ENCODE assay signal across 16 cellular contexts in the genomic region with DNA sequence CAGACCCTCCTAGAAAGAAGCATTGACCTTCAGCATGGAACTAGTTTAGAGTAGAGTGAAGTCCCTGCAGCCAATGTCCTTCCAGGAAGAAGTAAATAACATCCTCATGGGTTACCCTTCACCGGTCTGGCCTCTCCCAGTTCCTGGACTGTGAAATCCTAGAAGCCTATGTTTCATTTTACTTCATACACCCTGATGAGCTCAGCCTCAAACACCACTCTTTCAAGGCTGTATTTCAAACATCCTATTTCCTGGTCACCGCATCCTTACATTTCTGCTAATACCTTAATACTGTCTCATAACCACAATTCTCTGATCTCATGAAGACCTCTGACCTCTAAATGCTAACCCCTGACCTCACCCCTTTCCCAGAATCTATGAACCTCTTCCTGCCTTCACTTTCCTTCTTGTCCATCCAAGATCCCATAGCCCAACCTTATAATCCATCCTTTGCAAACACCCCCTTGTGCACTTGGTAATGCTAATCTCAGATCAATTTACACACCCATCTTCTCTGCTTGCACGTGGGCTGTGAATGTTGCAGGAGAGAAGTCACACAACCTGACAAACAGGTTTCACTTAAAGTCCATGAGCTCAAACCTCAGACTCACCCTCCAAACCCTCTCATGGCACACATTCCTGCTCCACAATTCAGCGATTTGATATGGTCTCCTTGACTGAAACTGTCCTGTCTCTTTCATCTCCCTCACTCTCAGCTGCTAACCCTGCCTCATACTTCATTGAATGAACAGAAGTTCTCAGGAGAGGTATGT. TPM values are rescaled to one million over a fixed set of nuclear protein-coding genes. Genes with fewer than 3 reads are reported as not detected.
DNase-seq lines count a peak whose midpoint lies in the region; ATAC-seq and TF ChIP-seq lines count a peak whose summit lies in the region.
"Had no signal": no experiment of that assay in that cellular context is flagged by ENCODE, and none has a peak within 500 bp of the region (broad histone marks: within the 10 kb centered on the region; RNA-seq: fewer than 3 reads in every experiment).

No MANE protein-coding gene starts in this region.

- POLR2A ChIA-PET in MCF 10A (lab: Yijun Ruan, JAX), result interaction anchor here (0.6 to 1.2 kb wide), 3 partner anchors 13 to 1605 kb away, joined by 3 read pairs; no protein-coding TSS in a partner anchor
- POLR2A ChIA-PET in PC-3 (lab: Charles Lee; ENCODE audit: unreplicated experiment), result interaction anchor here (0.5 kb wide), 1 partner anchor 12 kb away, joined by 3 read pairs; no protein-coding TSS in a partner anchor
- POLR2A ChIA-PET in HEK293T (lab: Yijun Ruan, JAX), result no interaction called here

- no peaks in the 10 kb centered on the region for H3K27me3 ChIP-seq in breast epithelium
- H3K27me3 ChIP-seq in PC-3 (ENCODE audit: low read length), result no peaks in the 10 kb centered on the region
- H3K27me3 ChIP-seq: MG63 had no signal

- no peaks in the 10 kb centered on the region for H3K36me3 Mint-ChIP-seq in MCF 10A (ENCODE audit: insufficient read depth, unreplicated experiment)
- no peaks in the 10 kb centered on the region for H3K36me3 Mint-ChIP-seq in type B pancreatic cell
- H3K36me3 Mint-ChIP-seq: T-cell had no signal

- H3K27ac Mint-ChIP-seq in MCF 10A (ENCODE audit: low read depth, unreplicated experiment), result no peak overlapping the region
- H3K27ac Mint-ChIP-seq in type B pancreatic cell, result peak overlapping the region; percentile 93
- H3K27ac Mint-ChIP-seq: activated naive CD4-positive, alpha-beta T cell treated with anti-CD3 and anti-CD28 coated beads for 36 hours; T-cell had no signal

- H3K27ac ChIP-seq in breast epithelium (peak overlapping the region; percentile 25 to 65), PC-3 (ENCODE audit: low read length) (peak overlapping the region; percentile 74)
- H3K27ac ChIP-seq: HL-60, parathyroid adenoma had no signal

- DNase-seq in breast epithelium (ENCODE audit: low spot score in 2 of 2), result peak in 1 of 2 donors; percentile 39
- no peak for DNase-seq in MCF 10A (ENCODE audit: unreplicated experiment)
- peak; percentile 89 for DNase-seq in PC-3
- peak; percentile 16 for DNase-seq in glomerular visceral epithelial cell (ENCODE audit: extremely low spot score)
- DNase-seq in type B pancreatic cell (ENCODE audit: extremely low spot score, unreplicated experiment), result no peak
- no peak for DNase-seq in HEK293T (ENCODE audit: extremely low spot score)
- DNase-seq: ACHN; activated naive CD4-positive, alpha-beta T cell treated with anti-CD3 and anti-CD28 coated beads for 36 hours; COR-L47; MG63; NCI-H2227 treated with DMSO at 0.1 percent for 48 hours; T-cell had no signal

- intact Hi-C loops in breast epithelium (cut with DNase I; ENCODE audit: low total_unique reads) (no loop called here), MCF 10A (cut with micrococcal nuclease) (no loop called here), PC-3 (cut with micrococcal nuclease) (no loop called here)

- TF ChIP-seq CTCF in breast epithelium (IDR thresholded peaks at IDR 0.05) (no peak), MCF 10A (IDR thresholded peaks at IDR 0.05; ENCODE audit: unreplicated experiment) (no peak), PC-3 (conservative IDR thresholded peaks at IDR 0.05; ENCODE audit: low read depth, low read length) (no peak), type B pancreatic cell (conservative IDR thresholded peaks at IDR 0.05) (no peak)

- ATAC-seq in PC-3 (peak; percentile 84), GM19455 (IDR thresholded peaks at IDR 0.05; ENCODE audit: unreplicated experiment) (no peak), GM21619 (IDR thresholded peaks at IDR 0.05; ENCODE audit: unreplicated experiment) (no peak)
- ATAC-seq: T-cell had no signal

- H3K9me3 Mint-ChIP-seq in MCF 10A (ENCODE audit: unreplicated experiment) (no peaks in the 10 kb centered on the region), type B pancreatic cell (peaks cover 12% of the 10 kb centered on the region)
- H3K9me3 Mint-ChIP-seq: activated naive CD4-positive, alpha-beta T cell treated with anti-CD3 and anti-CD28 coated beads for 36 hours had no signal

- H3K4me1 Mint-ChIP-seq in MCF 10A (ENCODE audit: insufficient read depth, unreplicated experiment) (no peaks in the 10 kb centered on the region), type B pancreatic cell (ENCODE audit: unreplicated experiment) (peaks cover 5% of the 10 kb centered on the region)
- H3K4me1 Mint-ChIP-seq: T-cell had no signal

- H2AFZ ChIP-seq in PC-3 (ENCODE audit: low read length), result peak overlapping the region; percentile 54
- H2AFZ ChIP-seq: parathyroid adenoma had no signal

- no peaks in the 10 kb centered on the region for H3K9me2 ChIP-seq in PC-3 (replicated peaks; ENCODE audit: low read length)

- CTCF ChIA-PET in MCF 10A (lab: Yijun Ruan, JAX), result interaction anchor here (0.6 to 1.1 kb wide), 6 partner anchors 9 to 1201 kb away, joined by 3 to 7 read pairs (median 4); no protein-coding TSS in a partner anchor
- CTCF ChIA-PET in PC-3 (lab: Charles Lee), result interaction anchor here (1.8 kb wide), 1 partner anchor 13 kb away, joined by 6 read pairs; no protein-coding TSS in a partner anchor
- CTCF ChIA-PET in HEK293T (lab: Yijun Ruan, JAX), result no interaction called here

- no peaks in the 10 kb centered on the region for H3F3A ChIP-seq in PC-3 (ENCODE audit: low read length, unreplicated experiment)

- H4K20me1 ChIP-seq in PC-3 (ENCODE audit: low read length), result no peaks in the 10 kb centered on the region

- H3K4me3 ChIP-seq in breast epithelium (no peak overlapping the region), PC-3 (ENCODE audit: low read length) (no peak overlapping the region)
- H3K4me3 ChIP-seq: MG63 had no signal

- BruUV-seq in MCF 10A (replicated peaks; lab: Mats Ljungman, UMichigan) (no TSS peak), PC-3 (replicated peaks; lab: Mats Ljungman, UMichigan) (no TSS peak)

- no peak overlapping the region; the same call in 1 of the 2 replicates for H3K9ac ChIP-seq in PC-3 (ENCODE audit: low read length)
- H3K9ac ChIP-seq: parathyroid adenoma had no signal

- H3K36me3 ChIP-seq in breast epithelium, result no peaks in the 10 kb centered on the region
- no peaks in the 10 kb centered on the region for H3K36me3 ChIP-seq in PC-3 (ENCODE audit: low read depth, low read length)

- peak overlapping the region; percentile 57 for H3K4me2 ChIP-seq in PC-3 (ENCODE audit: low read length)

- no peaks in the 10 kb centered on the region for H3K4me1 ChIP-seq in breast epithelium
- H3K4me1 ChIP-seq in PC-3 (ENCODE audit: insufficient read depth, low read length), result peaks cover 29% of the 10 kb centered on the region

- no peak for TF ChIP-seq POLR2A in breast epithelium (IDR thresholded peaks at IDR 0.05)

- peaks cover 38% of the 10 kb centered on the region for H3K27me3 Mint-ChIP-seq in MCF 10A (ENCODE audit: insufficient read depth, unreplicated experiment)
- H3K27me3 Mint-ChIP-seq in type B pancreatic cell, result peaks cover 5% of the 10 kb centered on the region

- H3K9me3 ChIP-seq in breast epithelium (no peaks in the 10 kb centered on the region), PC-3 (ENCODE audit: low read length) (no peaks in the 10 kb centered on the region)

- H3K79me2 ChIP-seq in PC-3 (ENCODE audit: low read length), result no peaks in the 10 kb centered on the region
- H3K79me2 ChIP-seq: parathyroid adenoma had no signal

- no peak overlapping the region for H3K4me3 Mint-ChIP-seq in MCF 10A (ENCODE audit: unreplicated experiment)
- H3K4me3 Mint-ChIP-seq in type B pancreatic cell, result peak overlapping the region; percentile 49
- H3K4me3 Mint-ChIP-seq: activated naive CD4-positive, alpha-beta T cell treated with anti-CD3 and anti-CD28 coated beads for 36 hours; T-cell had no signal

TF ChIP-seq in HEK293T, 16 proteins besides CTCF, POLR2A, EP300 and RAD21:
- no peak for TF ChIP-seq L3MBTL2 (conservative IDR thresholded peaks at IDR 0.05)
- no peak for TF ChIP-seq HDGF (IDR thresholded peaks at IDR 0.05; ENCODE audit: borderline replicate concordance)

RNA-seq across cellular contexts. Expression of a gene that starts 30.2 kb away (rescaled TPM):
- total RNA-seq in breast epithelium, result 10 to 100 TPM; 19.8 to 42.9 (median 26.9) TPM
- not detected in 2 replicates for total RNA-seq in MCF 10A (2022)
- total RNA-seq in PC-3 (2014; rRNA removed), result 9.6 and 10.8 TPM in 2 replicates
- total RNA-seq in type B pancreatic cell (ENCODE audit: low replicate concordance), result 12.3 and 15.8 TPM in 2 replicates
- total RNA-seq: activated naive CD4-positive, alpha-beta T cell treated with anti-CD3 and anti-CD28 coated beads for 36 hours had no signal

RNA-seq across cellular contexts. Expression of a gene that starts 50.4 kb away (rescaled TPM):
- total RNA-seq in breast epithelium (10 to 100 TPM; 14.4 to 29.2 (median 27.1) TPM), MCF 10A (2022) (11.0 and 16.2 TPM in 2 replicates), PC-3 (2014; rRNA removed) (41.4 and 48.1 TPM in 2 replicates), type B pancreatic cell (ENCODE audit: low replicate concordance) (11.4 and 13.6 TPM in 2 replicates)

Comparison
In these comparisons a context has a peak if more than half of its experiments do, and no peak if none do; other contexts are left out.
1. RNA of a gene that starts 30.2 kb away (total RNA-seq): 19.8 to 42.9 TPM in breast epithelium, 12.3 to 15.8 TPM in type B pancreatic cell and 9.6 to 10.8 TPM in PC-3; not detected in MCF 10A; every median in the first group is over 10 times any median in the second.
2. DNase-seq: peak in PC-3 (single experiment) and glomerular visceral epithelial cell (single experiment); none in MCF 10A (single experiment), type B pancreatic cell (single experiment) and HEK293T (single experiment).